10 cellular contexts compared by ENCODE assay signal in genomic region chr5:177509991-177510566, GRCh38. TPM values are rescaled to one million over a fixed set of nuclear protein-coding genes. Genes with fewer than 3 reads are reported as not detected.
DNase-seq lines count a peak whose midpoint lies in the region; ATAC-seq, FAIRE-seq and TF ChIP-seq lines count a peak whose summit lies in the region.
"Had no signal": no experiment of that assay in that cellular context is flagged by ENCODE, and none has a peak within 500 bp of the region (broad histone marks: within the 10 kb centered on the region; RNA-seq: fewer than 3 reads in every experiment).

No MANE protein-coding gene starts in this region.

- TF ChIP-seq POLR2A in GM12891 (IDR thresholded peaks at IDR 0.05; ENCODE audit: low read depth, low read length): 0 out of 2 replicates have a peak, but pooled peaks have one; percentile 17

- no peaks in the 10 kb centered on the region for H3K27me3 ChIP-seq in OCI-LY3 (ENCODE audit: low read depth, low read length)

- intact Hi-C loops in posterior vena cava (cut with DNase I): no loop called here

- H4K20me1 ChIP-seq in OCI-LY3 (ENCODE audit: insufficient read depth, low read length): no peaks in the 10 kb centered on the region

- H3K4me2 ChIP-seq in OCI-LY3 (ENCODE audit: low read length): peak overlapping the region; percentile 56

- H3K4me1 Mint-ChIP-seq in natural killer cell treated with Interleukin-12 subunit alpha and Interleukin-12 subunit beta and Interleukin-15 and Interleukin-18, amount 100 ng/mL, for 72 hours (ENCODE audit: low read depth in 2 of 2): peaks cover 6 to 27% of the 10 kb centered on the region in 2 donors

- DNase-seq in GM12891 (ENCODE audit: insufficient read length, low spot score) (no peak), HUDEP-2 (lab: John Stamatoyannopoulos, UW; ENCODE audit: unreplicated experiment in 76 of 76) (no peak), NCI-H1092 treated with DMSO at 0.1 percent for 48 hours (lab: John Stamatoyannopoulos, UW) (no peak), posterior vena cava (ENCODE audit: low spot score) (no peak), D341Med (ENCODE audit: low spot score) (no peak)
- no peak for DNase-seq in natural killer cell treated with Interleukin-12 subunit alpha and Interleukin-12 subunit beta and Interleukin-15 and Interleukin-18, amount 100 ng/mL, for 72 hours (ENCODE audit: low spot score)
- DNase-seq: NCI-H1048 had no signal

- H3K9ac ChIP-seq in OCI-LY3 (ENCODE audit: low read length): peak overlapping the region; percentile 45

- peaks cover 4% of the 10 kb centered on the region for H3K36me3 Mint-ChIP-seq in natural killer cell treated with Interleukin-12 subunit alpha and Interleukin-12 subunit beta and Interleukin-15 and Interleukin-18, amount 100 ng/mL, for 72 hours

- peak; percentile 35 for ATAC-seq in GM21576 (IDR thresholded peaks at IDR 0.05; ENCODE audit: unreplicated experiment)
- peak in 1 of 2 donors; percentile 5 for ATAC-seq in natural killer cell treated with Interleukin-12 subunit alpha and Interleukin-12 subunit beta and Interleukin-15 and Interleukin-18, amount 100 ng/mL, for 72 hours

- H3K79me2 ChIP-seq in OCI-LY3 (ENCODE audit: low read length): peaks cover under 1% of the 10 kb centered on the region; the same call in 1 of the 2 replicates

- no peak for TF ChIP-seq CTCF in OCI-LY3 (IDR thresholded peaks at IDR 0.05; ENCODE audit: low read depth, low read length)

- no peaks in the 10 kb centered on the region for H3K9me3 Mint-ChIP-seq in natural killer cell treated with Interleukin-12 subunit alpha and Interleukin-12 subunit beta and Interleukin-15 and Interleukin-18, amount 100 ng/mL, for 72 hours

- H2AFZ ChIP-seq in OCI-LY3 (ENCODE audit: low read depth, low read length): no peak overlapping the region

- H3K4me3 ChIP-seq in OCI-LY3 (ENCODE audit: low read length): peak overlapping the region; percentile 44

- H3K4me3 Mint-ChIP-seq in natural killer cell treated with Interleukin-12 subunit alpha and Interleukin-12 subunit beta and Interleukin-15 and Interleukin-18, amount 100 ng/mL, for 72 hours: peak overlapping the region; percentile 63

- peak overlapping the region; percentile 48; the same call in 1 of the 2 replicates for H3K27ac ChIP-seq in OCI-LY3 (ENCODE audit: low read length)

- peaks cover 28% of the 10 kb centered on the region for H3K36me3 ChIP-seq in OCI-LY3 (replicated peaks; ENCODE audit: low read depth, low read length)

- peak overlapping the region in 1 of 2 donors; percentile 57 for H3K27ac Mint-ChIP-seq in natural killer cell treated with Interleukin-12 subunit alpha and Interleukin-12 subunit beta and Interleukin-15 and Interleukin-18, amount 100 ng/mL, for 72 hours

- peaks cover 31% of the 10 kb centered on the region for H3K4me1 ChIP-seq in OCI-LY3 (ENCODE audit: low read length)

- no peaks in the 10 kb centered on the region for H3K27me3 Mint-ChIP-seq in natural killer cell treated with Interleukin-12 subunit alpha and Interleukin-12 subunit beta and Interleukin-15 and Interleukin-18, amount 100 ng/mL, for 72 hours

- no peaks in the 10 kb centered on the region; the same call in 1 of the 2 replicates for H3K9me3 ChIP-seq in OCI-LY3 (ENCODE audit: insufficient read depth, low read length)

- FAIRE-seq in GM12891 (lab: Jason Lieb, UNC): no peak
- FAIRE-seq: endothelial cell of umbilical vein had no signal

TF ChIP-seq in GM12891, 5 proteins besides CTCF, POLR2A, EP300 and RAD21:
- peak; percentile 60 for TF ChIP-seq POLR2AphosphoS5 (IDR thresholded peaks at IDR 0.05; ENCODE audit: low read depth, low read length)
- TF ChIP-seq POU2F2 (IDR thresholded peaks at IDR 0.05; ENCODE audit: low read depth, low read length): no peak

RNA-seq across cellular contexts. Expression of gene DOK3, which starts 0.5 kb away (rescaled TPM):
- polyA plus RNA-seq in GM12891 (2012; ENCODE audit: low read depth, missing spikeins): 73.2 TPM
- 10 to 100 TPM; 10.0 to 18.0 TPM for total RNA-seq in natural killer cell treated with Interleukin-12 subunit alpha and Interleukin-12 subunit beta and Interleukin-15 and Interleukin-18, amount 100 ng/mL, for 72 hours
- total RNA-seq in posterior vena cava: 10 to 100 TPM in 1 of 2 donors, 1 to 10 TPM in 1; 8.0 to 19.2 TPM

RNA-seq across cellular contexts. Expression of gene DDX41, which starts 6.7 kb away (rescaled TPM):
- polyA plus RNA-seq in GM12891 (2012; ENCODE audit: low read depth, missing spikeins): 114 TPM
- total RNA-seq in natural killer cell treated with Interleukin-12 subunit alpha and Interleukin-12 subunit beta and Interleukin-15 and Interleukin-18, amount 100 ng/mL, for 72 hours: 100 to 1,000 TPM; 162 to 168 TPM
- total RNA-seq in posterior vena cava: 10 to 100 TPM; 52.1 to 52.6 TPM

RNA-seq across cellular contexts. Expression of gene PDLIM7, which starts 12.7 kb away (rescaled TPM):
- polyA plus RNA-seq in GM12891 (2012; ENCODE audit: low read depth, missing spikeins): 38.1 TPM
- total RNA-seq in natural killer cell treated with Interleukin-12 subunit alpha and Interleukin-12 subunit beta and Interleukin-15 and Interleukin-18, amount 100 ng/mL, for 72 hours: 10 to 100 TPM; 15.5 to 39.1 TPM
- total RNA-seq in posterior vena cava: 100 to 1,000 TPM; 448 to 580 TPM

RNA-seq across cellular contexts. Expression of gene DBN1, which starts 36.6 kb away (rescaled TPM):
- 36.9 TPM for polyA plus RNA-seq in GM12891 (2012; ENCODE audit: low read depth, missing spikeins)
- total RNA-seq in natural killer cell treated with Interleukin-12 subunit alpha and Interleukin-12 subunit beta and Interleukin-15 and Interleukin-18, amount 100 ng/mL, for 72 hours: 10 to 100 TPM in 1 of 2 donors, 1 to 10 TPM in 1; 7.1 to 13.3 TPM
- total RNA-seq in posterior vena cava: 100 to 1,000 TPM in 1 of 2 donors, 10 to 100 TPM in 1; 94.9 to 121 TPM

RNA-seq across cellular contexts. Expression of gene FAM193B, which starts 44.3 kb away (rescaled TPM):
- 28.6 TPM for polyA plus RNA-seq in GM12891 (2012; ENCODE audit: low read depth, missing spikeins)
- 100 to 1,000 TPM in 1 of 2 donors, 10 to 100 TPM in 1; 57.9 to 135 TPM for total RNA-seq in natural killer cell treated with Interleukin-12 subunit alpha and Interleukin-12 subunit beta and Interleukin-15 and Interleukin-18, amount 100 ng/mL, for 72 hours
- 10 to 100 TPM; 33.6 to 36.5 TPM for total RNA-seq in posterior vena cava

Comparison
In these comparisons a context has a peak if more than half of its experiments do, and no peak if none do; other contexts are left out.
1. RNA of gene PDLIM7, which starts 12.7 kb away (total RNA-seq): 448 to 580 TPM in posterior vena cava; 15.5 to 39.1 TPM in natural killer cell treated with Interleukin-12 subunit alpha and Interleukin-12 subunit beta and Interleukin-15 and Interleukin-18, amount 100 ng/mL, for 72 hours; every median in the first group is over 10 times any median in the second.